1 cellular context compared by ENCODE assay signal in genomic region chr16:10654592-10655414, GRCh38.
TF ChIP-seq lines count a peak whose summit lies in the region.

No MANE protein-coding gene starts in this region.

TF ChIP-seq in HepG2, 621 proteins besides CTCF, POLR2A, EP300 and RAD21 (continued from another document and continues in another):
- no peak for TF ChIP-seq HINFP (CRISPR knock-in tag; IDR thresholded peaks at IDR 0.05; ENCODE audit: low read depth)
- no peak for TF ChIP-seq ZNF552 (CRISPR knock-in tag; IDR thresholded peaks at IDR 0.05; ENCODE audit: borderline replicate concordance)
- TF ChIP-seq ZSCAN22 (CRISPR knock-in tag; IDR thresholded peaks at IDR 0.05), result no peak
- no peak for TF ChIP-seq YEATS2 (CRISPR knock-in tag; IDR thresholded peaks at IDR 0.05; ENCODE audit: borderline replicate concordance)
- no peak for TF ChIP-seq ZNF20 (CRISPR knock-in tag; IDR thresholded peaks at IDR 0.05)
- no peak for TF ChIP-seq KAT7 (CRISPR knock-in tag; IDR thresholded peaks at IDR 0.05; ENCODE audit: borderline replicate concordance)
- TF ChIP-seq ZNF513 (CRISPR knock-in tag; conservative IDR thresholded peaks at IDR 0.05), result no peak
- TF ChIP-seq ZNF777 (CRISPR knock-in tag; IDR thresholded peaks at IDR 0.05), result no peak
- TF ChIP-seq AGO1 (IDR thresholded peaks at IDR 0.05; ENCODE audit: low read depth, low read length, poor library complexity, severe bottlenecking), result no peak
- TF ChIP-seq TRAFD1 (CRISPR knock-in tag; IDR thresholded peaks at IDR 0.05; ENCODE audit: borderline replicate concordance), result no peak
- TF ChIP-seq ZMYM4 (CRISPR knock-in tag; IDR thresholded peaks at IDR 0.05), result no peak
- TF ChIP-seq PPARG (CRISPR knock-in tag; conservative IDR thresholded peaks at IDR 0.05), result no peak
- no peak for TF ChIP-seq ZNF557 (CRISPR knock-in tag; IDR thresholded peaks at IDR 0.05)
- TF ChIP-seq CREB1 (IDR thresholded peaks at IDR 0.05), result no peak
- TF ChIP-seq CREB1 (CRISPR knock-in tag; IDR thresholded peaks at IDR 0.05), result no peak
- TF ChIP-seq MAFK (conservative IDR thresholded peaks at IDR 0.05 in 1 of 2, IDR thresholded peaks at IDR 0.05 in 1 of 2; ENCODE audit: low read length in 2 of 2), result no peak
- TF ChIP-seq IKZF4 (CRISPR knock-in tag; IDR thresholded peaks at IDR 0.05; ENCODE audit: borderline replicate concordance, low read depth, not compliant biosample characterization), result no peak
- TF ChIP-seq CENPT (CRISPR knock-in tag; IDR thresholded peaks at IDR 0.05; ENCODE audit: low read depth), result no peak
- 0 out of 2 replicates have a peak, but pooled peaks have one; percentile 14 for TF ChIP-seq KDM3A (CRISPR knock-in tag; IDR thresholded peaks at IDR 0.05; ENCODE audit: low read depth)
- TF ChIP-seq HMGXB3 (CRISPR knock-in tag; IDR thresholded peaks at IDR 0.05; ENCODE audit: borderline replicate concordance), result no peak
- no peak for TF ChIP-seq KDM5B (CRISPR knock-in tag; IDR thresholded peaks at IDR 0.05; ENCODE audit: borderline replicate concordance)
- no peak for TF ChIP-seq ZNF710 (CRISPR knock-in tag; IDR thresholded peaks at IDR 0.05; ENCODE audit: borderline replicate concordance)
- TF ChIP-seq SP2 (CRISPR knock-in tag; IDR thresholded peaks at IDR 0.05), result no peak
- TF ChIP-seq ZFP36 (IDR thresholded peaks at IDR 0.05; ENCODE audit: borderline replicate concordance, low read depth, low read length, partially characterized antibody), result no peak
- TF ChIP-seq ZNF512 (CRISPR knock-in tag; IDR thresholded peaks at IDR 0.05), result no peak
- peak; percentile 51; the same call in 1 of the 2 replicates for TF ChIP-seq HDAC2 (CRISPR knock-in tag; IDR thresholded peaks at IDR 0.05)
- no peak for TF ChIP-seq RORA (CRISPR knock-in tag; IDR thresholded peaks at IDR 0.05)
- no peak for TF ChIP-seq ZNF280D (CRISPR knock-in tag; IDR thresholded peaks at IDR 0.05)
- 0 out of 2 replicates have a peak, but pooled peaks have one; percentile 2 for TF ChIP-seq ZFP90 (CRISPR knock-in tag; IDR thresholded peaks at IDR 0.05; ENCODE audit: borderline replicate concordance)
- no peak for TF ChIP-seq ATF7 (IDR thresholded peaks at IDR 0.05)
- TF ChIP-seq ATF7 (CRISPR knock-in tag; IDR thresholded peaks at IDR 0.05), result no peak
- no peak for TF ChIP-seq NFYC (CRISPR knock-in tag; IDR thresholded peaks at IDR 0.05)
- no peak for TF ChIP-seq PHF21A (CRISPR knock-in tag; IDR thresholded peaks at IDR 0.05)
- no peak for TF ChIP-seq THAP11 (CRISPR knock-in tag; IDR thresholded peaks at IDR 0.05)
- no peak for TF ChIP-seq ZBTB34 (CRISPR knock-in tag; IDR thresholded peaks at IDR 0.05)
- TF ChIP-seq NR1H2 (CRISPR knock-in tag; IDR thresholded peaks at IDR 0.05; ENCODE audit: borderline replicate concordance, low read depth), result no peak
- TF ChIP-seq ZBTB44 (CRISPR knock-in tag; IDR thresholded peaks at IDR 0.05), result no peak
- no peak for TF ChIP-seq HNRNPL (IDR thresholded peaks at IDR 0.05; ENCODE audit: low read depth, low read length)
- no peak for TF ChIP-seq GLI4 (CRISPR knock-in tag; IDR thresholded peaks at IDR 0.05; ENCODE audit: borderline replicate concordance)
- no peak for TF ChIP-seq CC2D1A (CRISPR knock-in tag; IDR thresholded peaks at IDR 0.05)
- TF ChIP-seq ZNF660 (CRISPR knock-in tag; IDR thresholded peaks at IDR 0.05; ENCODE audit: borderline replicate concordance, low read depth), result no peak
- TF ChIP-seq ZNF431 (CRISPR knock-in tag; IDR thresholded peaks at IDR 0.05; ENCODE audit: borderline replicate concordance, low read depth), result no peak
- no peak for TF ChIP-seq ZNF251 (CRISPR knock-in tag; IDR thresholded peaks at IDR 0.05)
- TF ChIP-seq RAD51 (IDR thresholded peaks at IDR 0.05; ENCODE audit: borderline replicate concordance), result no peak
